ENCODE assay signal across 20 cellular contexts in genomic region chr5:3019045-3019444, GRCh38.
DNase-seq lines count a peak whose midpoint lies in the region; ATAC-seq and TF ChIP-seq lines count a peak whose summit lies in the region.
"Had no signal": no experiment of that assay in that cellular context is flagged by ENCODE, and none has a peak within 500 bp of the region (broad histone marks: within the 10 kb centered on the region; RNA-seq: fewer than 3 reads in every experiment).

No MANE protein-coding gene starts in this region.

- no peaks in the 10 kb centered on the region for H3K9me3 ChIP-seq in endodermal cell (ENCODE audit: control insufficient read depth, low read length)
- H3K9me3 ChIP-seq: A549; BLaER1 treated with 17β-estradiol and CSF1 and Interleukin-3, amounts not matched to agents 10 nM and 100 nM; Caco-2 had no signal

- no peaks in the 10 kb centered on the region for H3K4me1 ChIP-seq in endodermal cell (ENCODE audit: control insufficient read depth, insufficient read depth, low read length)
- H3K4me1 ChIP-seq: A549; BLaER1 treated with 17β-estradiol and CSF1 and Interleukin-3, amounts not matched to agents 10 nM and 100 nM; Caco-2 had no signal

- H3K4me3 Mint-ChIP-seq in endodermal cell (no peak overlapping the region), osteocyte (ENCODE audit: unreplicated experiment) (no peak overlapping the region), type B pancreatic cell (no peak overlapping the region)
- H3K4me3 Mint-ChIP-seq: B cell; CD4-positive, alpha-beta T cell; CD8-positive, alpha-beta T cell had no signal

- in situ Hi-C loops in brain microvascular endothelial cell (cut with HindIII; ENCODE audit: low pct_ligation_motif_present, low sequenced_read_pairs) = no loop called here

- H3K4me1 Mint-ChIP-seq in endodermal cell (no peaks in the 10 kb centered on the region), osteocyte (ENCODE audit: unreplicated experiment) (no peaks in the 10 kb centered on the region), type B pancreatic cell (ENCODE audit: unreplicated experiment) (peaks cover 21% of the 10 kb centered on the region)
- H3K4me1 Mint-ChIP-seq: B cell had no signal

- WGBS in endodermal cell (ENCODE audit: insufficient coverage in 1 of 2, insufficient read length in 1 of 2), 2 experiments = 94 to 100% methylated on average over 2 of the region's 3 CpGs

- H3K36me3 Mint-ChIP-seq in endodermal cell (ENCODE audit: low read depth) = no peaks in the 10 kb centered on the region
- no peaks in the 10 kb centered on the region for H3K36me3 Mint-ChIP-seq in osteocyte (ENCODE audit: unreplicated experiment)
- no peaks in the 10 kb centered on the region for H3K36me3 Mint-ChIP-seq in type B pancreatic cell
- H3K36me3 Mint-ChIP-seq: CD8-positive, alpha-beta T cell had no signal

- H3K27ac ChIP-seq in endodermal cell (ENCODE audit: low read depth, low read length) (no peak overlapping the region), brain microvascular endothelial cell (no peak overlapping the region)
- H3K27ac ChIP-seq: 22Rv1; A549; BLaER1 treated with 17β-estradiol and CSF1 and Interleukin-3, amounts not matched to agents 10 nM and 100 nM; C4-2B had no signal

- no peaks in the 10 kb centered on the region for H3K27me3 Mint-ChIP-seq in endodermal cell (ENCODE audit: insufficient read depth)
- no peaks in the 10 kb centered on the region for H3K27me3 Mint-ChIP-seq in osteocyte (ENCODE audit: unreplicated experiment)
- peaks cover 3% of the 10 kb centered on the region for H3K27me3 Mint-ChIP-seq in type B pancreatic cell
- H3K27me3 Mint-ChIP-seq: B cell; CD4-positive, alpha-beta T cell had no signal

- H3K36me3 ChIP-seq in endodermal cell (ENCODE audit: control insufficient read depth, insufficient read depth, low read length) = no peaks in the 10 kb centered on the region
- H3K36me3 ChIP-seq in brain microvascular endothelial cell (replicated peaks) = no peaks in the 10 kb centered on the region
- H3K36me3 ChIP-seq: BLaER1 treated with 17β-estradiol and CSF1 and Interleukin-3, amounts not matched to agents 10 nM and 100 nM had no signal

- ATAC-seq in HG02763 (IDR thresholded peaks at IDR 0.05; ENCODE audit: unreplicated experiment) (no peak), HG02840 (IDR thresholded peaks at IDR 0.05; ENCODE audit: low FRiP score, unreplicated experiment) (no peak)
- ATAC-seq: A549; CD8-positive, alpha-beta T cell had no signal

- H3K4me3 ChIP-seq in endodermal cell (ENCODE audit: low read length) (no peak overlapping the region), brain microvascular endothelial cell (ENCODE audit: low read depth, low read length) (no peak overlapping the region)
- H3K4me3 ChIP-seq: A549; BLaER1 treated with 17β-estradiol and CSF1 and Interleukin-3, amounts not matched to agents 10 nM and 100 nM had no signal

- H3K9me3 Mint-ChIP-seq in endodermal cell = no peaks in the 10 kb centered on the region
- H3K9me3 Mint-ChIP-seq in osteocyte (ENCODE audit: unreplicated experiment) = peaks cover 33% of the 10 kb centered on the region
- peaks cover 4% of the 10 kb centered on the region for H3K9me3 Mint-ChIP-seq in type B pancreatic cell
- H3K9me3 Mint-ChIP-seq: CD8-positive, alpha-beta T cell had no signal

- peak; percentile 13 for DNase-seq in activated effector memory CD4-positive, alpha-beta T cell treated with anti-CD3 and anti-CD28 coated beads, Interleukin-2, amount 50 U/mL, for 16 hours
- DNase-seq in activated effector memory CD4-positive, alpha-beta T cell treated with Interleukin-2 at 50 U/mL for 16 hours = no peak
- DNase-seq in endodermal cell (peak; percentile 28), osteocyte (ENCODE audit: extremely low spot score, unreplicated experiment) (peak; percentile 54), type B pancreatic cell (ENCODE audit: extremely low spot score, unreplicated experiment) (peak; percentile 40), brain microvascular endothelial cell (no peak)
- DNase-seq: AML-193; Caco-2; Calu3; CD4-positive, alpha-beta T cell; DMS79 treated with DMSO at 0.1 percent for 48 hours; GF-D8 had no signal

- H3K27ac Mint-ChIP-seq in endodermal cell = no peak overlapping the region
- H3K27ac Mint-ChIP-seq in osteocyte (ENCODE audit: unreplicated experiment) = no peak overlapping the region
- H3K27ac Mint-ChIP-seq in type B pancreatic cell = no peak overlapping the region
- H3K27ac Mint-ChIP-seq: B cell; CD4-positive, alpha-beta T cell; CD8-positive, alpha-beta T cell had no signal

- TF ChIP-seq CTCF in endodermal cell (conservative IDR thresholded peaks at IDR 0.05) (no peak), osteocyte (IDR thresholded peaks at IDR 0.05) (no peak), type B pancreatic cell (conservative IDR thresholded peaks at IDR 0.05) (no peak), brain microvascular endothelial cell (IDR thresholded peaks at IDR 0.05; ENCODE audit: low read depth, low read length, missing control alignments) (no peak)

- H3K27me3 ChIP-seq in endodermal cell (ENCODE audit: control insufficient read depth, insufficient read depth, low read length, poor library complexity, severe bottlenecking) (no peaks in the 10 kb centered on the region), brain microvascular endothelial cell (replicated peaks) (no peaks in the 10 kb centered on the region)
- H3K27me3 ChIP-seq: BLaER1 treated with 17β-estradiol and CSF1 and Interleukin-3, amounts not matched to agents 10 nM and 100 nM had no signal

- H3K9ac ChIP-seq in endodermal cell (ENCODE audit: extremely low read depth, low read length, poor library complexity, severe bottlenecking) = no peak overlapping the region
- H3K9ac ChIP-seq: BLaER1 treated with 17β-estradiol and CSF1 and Interleukin-3, amounts not matched to agents 10 nM and 100 nM had no signal

Comparison
In these comparisons a context has a peak if more than half of its experiments do, and no peak if none do; other contexts are left out.
1. DNase-seq: peak in activated effector memory CD4-positive, alpha-beta T cell treated with anti-CD3 and anti-CD28 coated beads, Interleukin-2, amount 50 U/mL, for 16 hours (single experiment), endodermal cell (single experiment), osteocyte (single experiment) and type B pancreatic cell (single experiment); none in activated effector memory CD4-positive, alpha-beta T cell treated with Interleukin-2 at 50 U/mL for 16 hours (single experiment) and brain microvascular endothelial cell (single experiment).